18 cellular contexts compared by ENCODE assay signal in the genomic region with DNA sequence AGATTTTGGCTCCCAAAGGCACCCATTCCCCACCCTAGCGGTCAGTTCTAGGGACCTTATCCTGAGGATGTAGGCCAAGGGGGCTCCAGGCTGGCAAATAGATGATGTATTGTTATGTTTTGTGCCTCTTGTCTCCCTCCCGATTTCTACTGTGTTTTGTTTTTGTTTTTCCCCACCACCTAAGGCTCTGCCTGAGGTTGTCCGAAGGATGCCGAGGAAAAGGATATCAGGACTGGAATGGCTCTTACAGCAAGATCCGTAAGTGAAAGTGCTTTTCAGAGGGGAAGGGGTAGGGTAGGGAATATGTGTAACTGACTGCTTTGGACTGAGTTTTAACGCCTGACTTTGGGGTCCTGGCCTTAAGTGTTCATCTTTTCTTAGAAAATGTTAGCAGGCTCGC. TPM values are rescaled to one million over a fixed set of nuclear protein-coding genes. Genes with fewer than 3 reads are reported as not detected.
DNase-seq lines count a peak whose midpoint lies in the region; ATAC-seq and TF ChIP-seq lines count a peak whose summit lies in the region.
"Had no signal": no experiment of that assay in that cellular context is flagged by ENCODE, and none has a peak within 500 bp of the region (broad histone marks: within the 10 kb centered on the region; RNA-seq: fewer than 3 reads in every experiment).

No MANE protein-coding gene starts in this region.

- H3K4me3 ChIP-seq in GM12865 (ENCODE audit: low read depth, low read length) (peak overlapping the region; percentile 61), HAP-1 (peak overlapping the region; percentile 21), neuronal stem cell (ENCODE audit: low read length in 2 of 2) (peak overlapping the region in 1 of 2 donors; percentile 79)
- H3K4me3 ChIP-seq: ovary, skin epidermis, uterus had no signal

- H3K18ac ChIP-seq in neuronal stem cell (ENCODE audit: low read length): peak overlapping the region; percentile 82

- H3K36me3 ChIP-seq in HAP-1 (replicated peaks) (no peaks in the 10 kb centered on the region; the same call in 1 of the 2 replicates), neuronal stem cell (replicated peaks in 1 of 2; ENCODE audit: control insufficient read depth in 2 of 2, insufficient read depth in 2 of 2, low read length in 2 of 2) (peaks cover 0 to 8% of the 10 kb centered on the region in 2 donors)
- H3K36me3 ChIP-seq: ovary, uterus had no signal

- peak overlapping the region; percentile 71 for H3K4me2 ChIP-seq in neuronal stem cell (ENCODE audit: insufficient read depth, low read length, poor library complexity, severe bottlenecking)

- no peak overlapping the region for H3K4ac ChIP-seq in neuronal stem cell (ENCODE audit: low read length)

- H2BK15ac ChIP-seq in neuronal stem cell (ENCODE audit: low read length): no peak overlapping the region

- TF ChIP-seq CTCF in GM12865 (IDR thresholded peaks at IDR 0.05; ENCODE audit: insufficient read depth, low read depth, low read length, missing control alignments): no peak

- no peak overlapping the region for H2BK120ac ChIP-seq in neuronal stem cell (ENCODE audit: low read depth, low read length)

- H2AK5ac ChIP-seq in neuronal stem cell (ENCODE audit: low read depth, low read length): no peak overlapping the region

- in situ Hi-C loops in HAP-1 (cut with MboI; ENCODE audit: low sequenced_read_pairs): loop anchor here (25.0 kb wide), 3 partner anchors 1239 to 1664 kb away; no protein-coding TSS in a partner anchor

- H4K8ac ChIP-seq in neuronal stem cell (ENCODE audit: low read depth, low read length): no peak overlapping the region

- no peak overlapping the region for H3K14ac ChIP-seq in neuronal stem cell (ENCODE audit: low read length)

- no CpG with 5 or more reads among the region's 7 CpGs for WGBS in neuronal stem cell (ENCODE audit: extremely low coverage in 2 of 2, insufficient read length in 2 of 2, insufficient replicate concordance in 1 of 2), 2 donors

- H3K9me3 ChIP-seq in HAP-1 (no peaks in the 10 kb centered on the region), neuronal stem cell (replicated peaks in 1 of 2; ENCODE audit: control insufficient read depth in 2 of 2, insufficient read depth in 1 of 2, low read depth in 1 of 2, low read length in 2 of 2) (no peaks in the 10 kb centered on the region)
- H3K9me3 ChIP-seq: uterus had no signal

- no peak for ATAC-seq in HG03097 (IDR thresholded peaks at IDR 0.05; ENCODE audit: low FRiP score, unreplicated experiment)

- H2AFZ ChIP-seq in neuronal stem cell (ENCODE audit: low read length): no peak overlapping the region

- DNase-seq in GM12865 (ENCODE audit: low read depth) (no peak), HAP-1 (ENCODE audit: low spot score in 2 of 2) (no peak), astrocyte of the hippocampus (ENCODE audit: low read depth, low spot score) (peak; percentile 57), neuronal stem cell (ENCODE audit: low spot score) (no peak), RKO (ENCODE audit: low spot score) (no peak), kidney glomerular epithelial cell (lab: John Stamatoyannopoulos, UW) (no peak)
- DNase-seq: activated CD8-positive, alpha-beta memory T cell treated with anti-CD3 and anti-CD28 coated beads for 24 hours; central memory CD4-positive, alpha-beta T cell; effector memory CD4-positive, alpha-beta T cell; GDM1; ovary; SHP77 treated with DMSO at 0.1 percent for 48 hours; stimulated activated CD4-positive, alpha-beta T cell treated with anti-CD3 and anti-CD28 coated beads, Interleukin-2, amount 100 ng/mL, for 48 hours; uterus had no signal

- H4K91ac ChIP-seq in neuronal stem cell (ENCODE audit: low read depth, low read length, poor library complexity): no peak overlapping the region

- peaks cover 3% of the 10 kb centered on the region for H3K79me1 ChIP-seq in neuronal stem cell (ENCODE audit: low read depth, low read length)

- H2BK5ac ChIP-seq in neuronal stem cell (ENCODE audit: low read length): no peak overlapping the region

- H3K23ac ChIP-seq in neuronal stem cell (ENCODE audit: low read depth, low read length, poor library complexity): no peak overlapping the region

- H3K27me3 ChIP-seq in HAP-1 (ENCODE audit: low read depth): no peaks in the 10 kb centered on the region
- H3K27me3 ChIP-seq in neuronal stem cell (ENCODE audit: control insufficient read depth in 3 of 3, insufficient read depth in 3 of 3, low read depth in 1 of 3, low read length in 3 of 3): peaks cover 0 to 97% (median 0%) of the 10 kb centered on the region in 3 experiments
- H3K27me3 ChIP-seq: ovary had no signal

- peak overlapping the region; percentile 84 for H3K27ac ChIP-seq in neuronal stem cell (replicated peaks; ENCODE audit: low read length)
- H3K27ac ChIP-seq: ovary, skin epidermis, uterus had no signal

- H2BK12ac ChIP-seq in neuronal stem cell (ENCODE audit: low read length): no peak overlapping the region

- H3K4me1 ChIP-seq in HAP-1: peaks cover 25% of the 10 kb centered on the region
- H3K4me1 ChIP-seq in neuronal stem cell (ENCODE audit: control insufficient read depth in 2 of 2, insufficient read depth in 1 of 2, low read depth in 1 of 2, low read length in 2 of 2): peaks cover 0 to 3% of the 10 kb centered on the region in 2 donors
- H3K4me1 ChIP-seq: uterus had no signal

- peak overlapping the region; percentile 61 for H3K9ac ChIP-seq in neuronal stem cell (ENCODE audit: low read depth, low read length, poor library complexity)

RNA-seq across cellular contexts. Expression of a gene that starts 6.6 kb away (rescaled TPM):
- polyA plus RNA-seq in neuronal stem cell (2013, experiment 1 of 2): 189 TPM
- polyA plus RNA-seq in neuronal stem cell (2013, experiment 2 of 2): 187 TPM
- polyA plus RNA-seq: IgD-negative memory B cell, liver had no signal
